In the genomic region with DNA sequence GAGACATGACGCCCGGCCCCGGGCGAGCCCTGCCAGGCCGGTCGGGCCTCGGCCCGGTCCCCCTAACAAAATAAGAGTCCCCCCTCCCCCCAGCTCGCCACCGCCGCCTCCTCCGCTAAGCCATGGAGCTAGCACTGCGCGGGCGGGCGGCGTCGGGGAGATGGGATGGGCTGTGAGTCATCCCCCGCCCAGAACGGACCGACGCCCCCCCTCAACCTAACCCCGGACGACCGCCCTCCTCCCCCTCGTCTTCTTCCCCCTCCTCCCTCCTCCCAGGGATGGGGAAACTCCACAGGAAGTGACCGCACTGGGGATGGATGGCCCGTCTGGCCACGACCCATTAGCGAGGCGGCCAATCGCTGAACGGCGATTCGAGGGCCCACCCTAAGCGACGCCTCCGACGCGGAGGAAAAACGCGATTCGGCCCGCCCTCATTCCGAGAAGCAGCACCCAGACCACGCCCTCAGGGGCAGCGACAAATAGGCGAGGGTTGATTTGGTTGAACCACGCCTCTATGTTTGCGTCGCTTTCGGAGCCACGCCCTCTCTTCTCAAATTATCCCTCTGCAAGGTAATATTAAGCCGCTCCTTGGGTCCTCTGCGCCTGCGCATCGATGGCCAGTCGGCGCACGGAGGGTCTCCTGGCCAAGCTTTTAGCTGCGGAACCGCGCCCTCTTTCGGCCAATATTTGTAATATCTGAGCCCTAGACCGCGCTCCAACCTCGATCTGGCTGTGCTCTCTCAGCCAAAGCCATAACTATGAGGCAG, we compare ENCODE assay signal across 1 cellular context.
TF ChIP-seq lines count a peak whose summit lies in the region.

A gene with protein sequence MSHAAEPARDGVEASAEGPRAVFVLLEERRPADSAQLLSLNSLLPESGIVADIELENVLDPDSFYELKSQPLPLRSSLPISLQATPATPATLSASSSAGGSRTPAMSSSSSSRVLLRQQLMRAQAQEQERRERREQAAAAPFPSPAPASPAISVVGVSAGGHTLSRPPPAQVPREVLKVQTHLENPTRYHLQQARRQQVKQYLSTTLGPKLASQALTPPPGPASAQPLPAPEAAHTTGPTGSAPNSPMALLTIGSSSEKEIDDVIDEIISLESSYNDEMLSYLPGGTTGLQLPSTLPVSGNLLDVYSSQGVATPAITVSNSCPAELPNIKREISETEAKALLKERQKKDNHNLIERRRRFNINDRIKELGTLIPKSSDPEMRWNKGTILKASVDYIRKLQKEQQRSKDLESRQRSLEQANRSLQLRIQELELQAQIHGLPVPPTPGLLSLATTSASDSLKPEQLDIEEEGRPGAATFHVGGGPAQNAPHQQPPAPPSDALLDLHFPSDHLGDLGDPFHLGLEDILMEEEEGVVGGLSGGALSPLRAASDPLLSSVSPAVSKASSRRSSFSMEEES (minus strand): TSS at position 138 of the 767 bp plus-strand sequence. CDS start 131 bp downstream, at position 7.

TF ChIP-seq in K562, 482 proteins besides CTCF, POLR2A, EP300 and RAD21 (continued from another document and continues in another):
- TF ChIP-seq, protein P1, sequence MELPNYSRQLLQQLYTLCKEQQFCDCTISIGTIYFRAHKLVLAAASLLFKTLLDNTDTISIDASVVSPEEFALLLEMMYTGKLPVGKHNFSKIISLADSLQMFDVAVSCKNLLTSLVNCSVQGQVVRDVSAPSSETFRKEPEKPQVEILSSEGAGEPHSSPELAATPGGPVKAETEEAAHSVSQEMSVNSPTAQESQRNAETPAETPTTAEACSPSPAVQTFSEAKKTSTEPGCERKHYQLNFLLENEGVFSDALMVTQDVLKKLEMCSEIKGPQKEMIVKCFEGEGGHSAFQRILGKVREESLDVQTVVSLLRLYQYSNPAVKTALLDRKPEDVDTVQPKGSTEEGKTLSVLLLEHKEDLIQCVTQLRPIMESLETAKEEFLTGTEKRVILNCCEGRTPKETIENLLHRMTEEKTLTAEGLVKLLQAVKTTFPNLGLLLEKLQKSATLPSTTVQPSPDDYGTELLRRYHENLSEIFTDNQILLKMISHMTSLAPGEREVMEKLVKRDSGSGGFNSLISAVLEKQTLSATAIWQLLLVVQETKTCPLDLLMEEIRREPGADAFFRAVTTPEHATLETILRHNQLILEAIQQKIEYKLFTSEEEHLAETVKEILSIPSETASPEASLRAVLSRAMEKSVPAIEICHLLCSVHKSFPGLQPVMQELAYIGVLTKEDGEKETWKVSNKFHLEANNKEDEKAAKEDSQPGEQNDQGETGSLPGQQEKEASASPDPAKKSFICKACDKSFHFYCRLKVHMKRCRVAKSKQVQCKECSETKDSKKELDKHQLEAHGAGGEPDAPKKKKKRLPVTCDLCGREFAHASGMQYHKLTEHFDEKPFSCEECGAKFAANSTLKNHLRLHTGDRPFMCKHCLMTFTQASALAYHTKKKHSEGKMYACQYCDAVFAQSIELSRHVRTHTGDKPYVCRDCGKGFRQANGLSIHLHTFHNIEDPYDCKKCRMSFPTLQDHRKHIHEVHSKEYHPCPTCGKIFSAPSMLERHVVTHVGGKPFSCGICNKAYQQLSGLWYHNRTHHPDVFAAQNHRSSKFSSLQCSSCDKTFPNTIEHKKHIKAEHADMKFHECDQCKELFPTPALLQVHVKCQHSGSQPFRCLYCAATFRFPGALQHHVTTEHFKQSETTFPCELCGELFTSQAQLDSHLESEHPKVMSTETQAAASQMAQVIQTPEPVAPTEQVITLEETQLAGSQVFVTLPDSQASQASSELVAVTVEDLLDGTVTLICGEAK (IDR thresholded peaks at IDR 0.05) = peak; percentile 69
- TF ChIP-seq, protein P1 (CRISPR knock-in tag; IDR thresholded peaks at IDR 0.05) = no peak
- no peak for TF ChIP-seq ZBTB17 (CRISPR knock-in tag; IDR thresholded peaks at IDR 0.05)
- TF ChIP-seq, protein P2, sequence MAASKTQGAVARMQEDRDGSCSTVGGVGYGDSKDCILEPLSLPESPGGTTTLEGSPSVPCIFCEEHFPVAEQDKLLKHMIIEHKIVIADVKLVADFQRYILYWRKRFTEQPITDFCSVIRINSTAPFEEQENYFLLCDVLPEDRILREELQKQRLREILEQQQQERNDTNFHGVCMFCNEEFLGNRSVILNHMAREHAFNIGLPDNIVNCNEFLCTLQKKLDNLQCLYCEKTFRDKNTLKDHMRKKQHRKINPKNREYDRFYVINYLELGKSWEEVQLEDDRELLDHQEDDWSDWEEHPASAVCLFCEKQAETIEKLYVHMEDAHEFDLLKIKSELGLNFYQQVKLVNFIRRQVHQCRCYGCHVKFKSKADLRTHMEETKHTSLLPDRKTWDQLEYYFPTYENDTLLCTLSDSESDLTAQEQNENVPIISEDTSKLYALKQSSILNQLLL (CRISPR knock-in tag; IDR thresholded peaks at IDR 0.05; ENCODE audit: borderline replicate concordance) = no peak
- TF ChIP-seq MTF1 (CRISPR knock-in tag; IDR thresholded peaks at IDR 0.05; ENCODE audit: borderline replicate concordance) = no peak
- no peak for TF ChIP-seq ZNF217 (CRISPR knock-in tag; IDR thresholded peaks at IDR 0.05)
- TF ChIP-seq L3MBTL2 (IDR thresholded peaks at IDR 0.05) = no peak; the same call in 1 of the 2 replicates
- TF ChIP-seq ZNF253 (CRISPR knock-in tag; conservative IDR thresholded peaks at IDR 0.05) = no peak
- peak; percentile 30; the same call in 1 of the 2 replicates for TF ChIP-seq NFIC (IDR thresholded peaks at IDR 0.05)
- TF ChIP-seq, protein P3, sequence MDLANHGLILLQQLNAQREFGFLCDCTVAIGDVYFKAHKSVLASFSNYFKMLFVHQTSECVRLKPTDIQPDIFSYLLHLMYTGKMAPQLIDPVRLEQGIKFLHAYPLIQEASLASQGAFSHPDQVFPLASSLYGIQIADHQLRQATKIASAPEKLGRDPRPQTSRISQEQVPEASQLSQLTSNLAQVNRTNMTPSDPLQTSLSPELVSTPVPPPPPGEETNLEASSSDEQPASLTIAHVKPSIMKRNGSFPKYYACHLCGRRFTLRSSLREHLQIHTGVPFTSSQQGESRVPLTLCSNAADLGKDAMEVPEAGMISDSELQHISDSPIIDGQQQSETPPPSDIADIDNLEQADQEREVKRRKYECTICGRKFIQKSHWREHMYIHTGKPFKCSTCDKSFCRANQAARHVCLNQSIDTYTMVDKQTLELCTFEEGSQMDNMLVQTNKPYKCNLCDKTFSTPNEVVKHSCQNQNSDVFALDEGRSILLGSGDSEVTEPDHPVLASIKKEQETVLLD (IDR thresholded peaks at IDR 0.05) = peak; percentile 83
- no peak for TF ChIP-seq XRCC5 (IDR thresholded peaks at IDR 0.05; ENCODE audit: low read depth, low read length)
- TF ChIP-seq TGIF2 (CRISPR knock-in tag; IDR thresholded peaks at IDR 0.05) = no peak
- peak; percentile 98 for TF ChIP-seq ZNF263 (CRISPR knock-in tag; IDR thresholded peaks at IDR 0.05; ENCODE audit: borderline replicate concordance)
- no peak for TF ChIP-seq ILK (tag; IDR thresholded peaks at IDR 0.05; ENCODE audit: borderline replicate concordance, low read depth)
- no peak; the same call in 1 of the 2 replicates for TF ChIP-seq SMAD4 (CRISPR knock-in tag; conservative IDR thresholded peaks at IDR 0.05)
- TF ChIP-seq, protein P4, sequence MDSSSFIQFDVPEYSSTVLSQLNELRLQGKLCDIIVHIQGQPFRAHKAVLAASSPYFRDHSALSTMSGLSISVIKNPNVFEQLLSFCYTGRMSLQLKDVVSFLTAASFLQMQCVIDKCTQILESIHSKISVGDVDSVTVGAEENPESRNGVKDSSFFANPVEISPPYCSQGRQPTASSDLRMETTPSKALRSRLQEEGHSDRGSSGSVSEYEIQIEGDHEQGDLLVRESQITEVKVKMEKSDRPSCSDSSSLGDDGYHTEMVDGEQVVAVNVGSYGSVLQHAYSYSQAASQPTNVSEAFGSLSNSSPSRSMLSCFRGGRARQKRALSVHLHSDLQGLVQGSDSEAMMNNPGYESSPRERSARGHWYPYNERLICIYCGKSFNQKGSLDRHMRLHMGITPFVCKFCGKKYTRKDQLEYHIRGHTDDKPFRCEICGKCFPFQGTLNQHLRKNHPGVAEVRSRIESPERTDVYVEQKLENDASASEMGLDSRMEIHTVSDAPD (CRISPR knock-in tag; IDR thresholded peaks at IDR 0.05) = no peak
- no peak for TF ChIP-seq THRAP3 (IDR thresholded peaks at IDR 0.05; ENCODE audit: borderline replicate concordance)
- TF ChIP-seq, protein P5, sequence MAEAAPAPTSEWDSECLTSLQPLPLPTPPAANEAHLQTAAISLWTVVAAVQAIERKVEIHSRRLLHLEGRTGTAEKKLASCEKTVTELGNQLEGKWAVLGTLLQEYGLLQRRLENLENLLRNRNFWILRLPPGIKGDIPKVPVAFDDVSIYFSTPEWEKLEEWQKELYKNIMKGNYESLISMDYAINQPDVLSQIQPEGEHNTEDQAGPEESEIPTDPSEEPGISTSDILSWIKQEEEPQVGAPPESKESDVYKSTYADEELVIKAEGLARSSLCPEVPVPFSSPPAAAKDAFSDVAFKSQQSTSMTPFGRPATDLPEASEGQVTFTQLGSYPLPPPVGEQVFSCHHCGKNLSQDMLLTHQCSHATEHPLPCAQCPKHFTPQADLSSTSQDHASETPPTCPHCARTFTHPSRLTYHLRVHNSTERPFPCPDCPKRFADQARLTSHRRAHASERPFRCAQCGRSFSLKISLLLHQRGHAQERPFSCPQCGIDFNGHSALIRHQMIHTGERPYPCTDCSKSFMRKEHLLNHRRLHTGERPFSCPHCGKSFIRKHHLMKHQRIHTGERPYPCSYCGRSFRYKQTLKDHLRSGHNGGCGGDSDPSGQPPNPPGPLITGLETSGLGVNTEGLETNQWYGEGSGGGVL (CRISPR knock-in tag; IDR thresholded peaks at IDR 0.05) = no peak
- no peak for TF ChIP-seq ZNF232 (CRISPR knock-in tag; IDR thresholded peaks at IDR 0.05)
- TF ChIP-seq, protein P6, sequence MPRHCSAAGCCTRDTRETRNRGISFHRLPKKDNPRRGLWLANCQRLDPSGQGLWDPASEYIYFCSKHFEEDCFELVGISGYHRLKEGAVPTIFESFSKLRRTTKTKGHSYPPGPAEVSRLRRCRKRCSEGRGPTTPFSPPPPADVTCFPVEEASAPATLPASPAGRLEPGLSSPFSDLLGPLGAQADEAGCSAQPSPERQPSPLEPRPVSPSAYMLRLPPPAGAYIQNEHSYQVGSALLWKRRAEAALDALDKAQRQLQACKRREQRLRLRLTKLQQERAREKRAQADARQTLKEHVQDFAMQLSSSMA (CRISPR knock-in tag; IDR thresholded peaks at IDR 0.05) = no peak
- no peak for TF ChIP-seq ZNF699 (CRISPR knock-in tag; IDR thresholded peaks at IDR 0.05; ENCODE audit: insufficient replicate concordance)
- TF ChIP-seq ETV6 (IDR thresholded peaks at IDR 0.05; ENCODE audit: borderline replicate concordance in 1 of 2, low read depth in 2 of 2, low read length in 1 of 2) = no peak
- no peak for TF ChIP-seq ETV6 (CRISPR knock-in tag; IDR thresholded peaks at IDR 0.05; ENCODE audit: borderline replicate concordance)
- no peak for TF ChIP-seq BDP1 (IDR thresholded peaks at IDR 0.05; ENCODE audit: insufficient read depth, insufficient read length)
- no peak for TF ChIP-seq MEF2A (IDR thresholded peaks at IDR 0.05; ENCODE audit: control insufficient read depth, low read depth, low read length)
- TF ChIP-seq CCNT2 (IDR thresholded peaks at IDR 0.05; ENCODE audit: borderline replicate concordance, extremely low read depth, insufficient read length, low read depth, low read length) = peak; percentile 76
- TF ChIP-seq SNIP1 (IDR thresholded peaks at IDR 0.05; ENCODE audit: low read depth) = no peak
- no peak for TF ChIP-seq ILF3 (IDR thresholded peaks at IDR 0.05; ENCODE audit: borderline replicate concordance)
- TF ChIP-seq, protein P7, sequence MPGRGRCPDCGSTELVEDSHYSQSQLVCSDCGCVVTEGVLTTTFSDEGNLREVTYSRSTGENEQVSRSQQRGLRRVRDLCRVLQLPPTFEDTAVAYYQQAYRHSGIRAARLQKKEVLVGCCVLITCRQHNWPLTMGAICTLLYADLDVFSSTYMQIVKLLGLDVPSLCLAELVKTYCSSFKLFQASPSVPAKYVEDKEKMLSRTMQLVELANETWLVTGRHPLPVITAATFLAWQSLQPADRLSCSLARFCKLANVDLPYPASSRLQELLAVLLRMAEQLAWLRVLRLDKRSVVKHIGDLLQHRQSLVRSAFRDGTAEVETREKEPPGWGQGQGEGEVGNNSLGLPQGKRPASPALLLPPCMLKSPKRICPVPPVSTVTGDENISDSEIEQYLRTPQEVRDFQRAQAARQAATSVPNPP (IDR thresholded peaks at IDR 0.05; ENCODE audit: borderline replicate concordance, insufficient read depth, insufficient read length) = no peak
- peak; percentile 20; the same call in 1 of the 2 replicates for TF ChIP-seq CTBP1 (IDR thresholded peaks at IDR 0.05; ENCODE audit: borderline replicate concordance)
- peak in 1 of 2 experiments; percentile 48; a peak in 2 of 4 replicates for TF ChIP-seq RCOR1 (IDR thresholded peaks at IDR 0.05; ENCODE audit: borderline replicate concordance in 1 of 2, low read depth in 2 of 2, low read length in 2 of 2)
